16 cellular contexts compared by ENCODE assay signal in the genomic region with DNA sequence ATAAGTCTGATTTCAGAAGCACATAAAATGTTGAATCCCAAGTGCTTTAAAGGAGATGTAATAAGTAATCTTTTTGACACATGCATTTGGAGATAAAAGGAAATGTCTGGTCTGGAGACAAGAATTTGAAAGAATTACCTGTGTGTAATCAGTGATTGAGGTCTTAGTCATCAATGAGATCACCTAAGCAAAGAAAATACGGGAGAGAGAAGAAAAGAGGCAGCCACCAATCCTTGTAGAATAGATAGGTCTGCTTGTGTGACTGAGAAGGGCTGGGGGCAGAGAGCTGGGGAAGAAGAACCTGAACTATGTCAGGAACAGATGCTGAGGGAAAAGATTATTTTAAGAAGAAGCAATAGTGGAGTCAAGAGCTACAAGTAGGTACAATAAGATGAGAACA. TPM values are rescaled to one million over a fixed set of nuclear protein-coding genes. Genes with fewer than 3 reads are reported as not detected.
DNase-seq lines count a peak whose midpoint lies in the region; FAIRE-seq and TF ChIP-seq lines count a peak whose summit lies in the region.
"Had no signal": no experiment of that assay in that cellular context is flagged by ENCODE, and none has a peak within 500 bp of the region (broad histone marks: within the 10 kb centered on the region; RNA-seq: fewer than 3 reads in every experiment).

No MANE protein-coding gene starts in this region.

- H4K20me1 ChIP-seq in H1 (replicated peaks in 1 of 2; ENCODE audit: control insufficient read depth in 1 of 2, insufficient read depth in 2 of 2, low read length in 2 of 2): no peaks in the 10 kb centered on the region

- H3K27me3 ChIP-seq in H1 (replicated peaks in 1 of 4; ENCODE audit: control insufficient read depth in 3 of 4, extremely low read depth in 1 of 4, insufficient read depth in 3 of 4, low read length in 3 of 4) (peaks cover 2 to 9% (median 4%) of the 10 kb centered on the region in 4 experiments; a peak in 6 of 7 replicates), mesendoderm (ENCODE audit: insufficient read depth, low read length, poor library complexity) (no peaks in the 10 kb centered on the region), neuronal stem cell (ENCODE audit: control insufficient read depth in 3 of 3, insufficient read depth in 3 of 3, low read depth in 1 of 3, low read length in 3 of 3) (no peaks in the 10 kb centered on the region)

- TF ChIP-seq RAD21 in H1 (IDR thresholded peaks at IDR 0.05 in 1 of 2, conservative IDR thresholded peaks at IDR 0.05 in 1 of 2; ENCODE audit: low read depth in 2 of 2, low read length in 2 of 2): no peak

- H2BK5ac ChIP-seq in H1 (ENCODE audit: low read depth, low read length) (peak overlapping the region; percentile 66; the same call in 1 of the 2 replicates), mesendoderm (ENCODE audit: low read length) (no peak overlapping the region), neuronal stem cell (ENCODE audit: low read length) (no peak overlapping the region)

- H2AFZ ChIP-seq in H1 (ENCODE audit: low read length) (no peak overlapping the region), neuronal stem cell (ENCODE audit: low read length) (no peak overlapping the region)

- no peak for TF ChIP-seq CTCF in H1 (IDR thresholded peaks at IDR 0.05; ENCODE audit: control extremely low read depth in 1 of 3, insufficient read depth in 1 of 3, low read depth in 1 of 3, low read length in 3 of 3)

- H2BK12ac ChIP-seq in H1 (ENCODE audit: low read depth, low read length): peak overlapping the region; percentile 99
- no peak overlapping the region for H2BK12ac ChIP-seq in neuronal stem cell (ENCODE audit: low read length)

- WGBS in H1 (ENCODE audit: extremely low coverage in 1 of 2, insufficient coverage in 1 of 2, insufficient read length in 1 of 2, insufficient replicate concordance in 2 of 2, low coverage in 1 of 2, low lambda C conversion rate in 2 of 2, missing lambda C conversion rate in 1 of 2), 2 experiments: 80% methylated on average over 1 of the region's 1 CpG; no CpG with 5 or more reads in 1 of the 2 experiments
- WGBS in mesendoderm (ENCODE audit: extremely low coverage, insufficient coverage, low lambda C conversion rate): no CpG with 5 or more reads among the region's 1 CpG
- no CpG with 5 or more reads among the region's 1 CpG for WGBS in neuronal stem cell (ENCODE audit: extremely low coverage in 2 of 2, insufficient read length in 2 of 2, insufficient replicate concordance in 1 of 2), 2 donors

- no peak for TF ChIP-seq POLR2A in H1 (IDR thresholded peaks at IDR 0.05; ENCODE audit: control extremely low read depth in 1 of 2, low read depth in 2 of 2, low read length in 2 of 2)

- DNase-seq in DMS53 (lab: John Stamatoyannopoulos, UW): peak; percentile 76
- DNase-seq in LoVo (ENCODE audit: low spot score): peak; percentile 23
- DNase-seq in H1 (ENCODE audit: low read depth in 1 of 2, low spot score in 2 of 2): no peak
- DNase-seq in mesendoderm: peak; percentile 24
- DNase-seq in OCI-M1 (lab: John Stamatoyannopoulos, UW): no peak
- no peak for DNase-seq in NCI-H2081 treated with DMSO at 0.1 percent for 48 hours (lab: John Stamatoyannopoulos, UW)
- no peak for DNase-seq in neuronal stem cell (ENCODE audit: low spot score)
- DNase-seq: DMS153, KBM-7, NCI-H1436 treated with DMSO at 0.1 percent for 48 hours, NCI-H2029 treated with DMSO at 0.1 percent for 48 hours, NCI-H748 treated with DMSO at 0.1 percent for 48 hours, SHP77 treated with DMSO at 0.1 percent for 48 hours had no signal

- H3K4ac ChIP-seq in H1 (replicated peaks; ENCODE audit: insufficient read length, low read depth, low read length) (peak overlapping the region; percentile 21), mesendoderm (ENCODE audit: low read depth, low read length) (no peak overlapping the region), neuronal stem cell (ENCODE audit: low read length) (no peak overlapping the region)

- FAIRE-seq in H1 (lab: Jason Lieb, UNC): no peak
- FAIRE-seq: GM19239 had no signal

- H3K4me3 ChIP-seq in H1 (ENCODE audit: extremely low read depth in 1 of 4, insufficient read depth in 2 of 4, low read depth in 3 of 4, low read length in 4 of 4): no peak overlapping the region
- H3K4me3 ChIP-seq in mesendoderm (ENCODE audit: low read length): no peak overlapping the region
- H3K4me3 ChIP-seq in neuronal stem cell (ENCODE audit: low read length in 2 of 2): no peak overlapping the region

- H3K14ac ChIP-seq in H1 (ENCODE audit: insufficient read length) (no peak overlapping the region), neuronal stem cell (ENCODE audit: low read length) (no peak overlapping the region)

- H4K8ac ChIP-seq in H1 (ENCODE audit: extremely low read depth, insufficient read depth, low read length): no peak overlapping the region
- H4K8ac ChIP-seq in mesendoderm (ENCODE audit: low read depth, low read length): no peak overlapping the region
- no peak overlapping the region for H4K8ac ChIP-seq in neuronal stem cell (ENCODE audit: low read depth, low read length)

- H3K9ac ChIP-seq in H1 (replicated peaks in 1 of 4; ENCODE audit: extremely low read depth in 1 of 4, low read depth in 3 of 4, low read length in 3 of 4) (no peak overlapping the region), mesendoderm (ENCODE audit: low read length) (no peak overlapping the region), neuronal stem cell (ENCODE audit: low read depth, low read length, poor library complexity) (no peak overlapping the region)

- peak overlapping the region in 1 of 2 experiments; percentile 20; a peak in 1 of 4 replicates for H3K4me2 ChIP-seq in H1 (ENCODE audit: insufficient read depth in 1 of 2, low read depth in 2 of 2, low read length in 2 of 2)
- H3K4me2 ChIP-seq in mesendoderm (ENCODE audit: low read length): no peak overlapping the region
- H3K4me2 ChIP-seq in neuronal stem cell (ENCODE audit: insufficient read depth, low read length, poor library complexity, severe bottlenecking): no peak overlapping the region

- H3K9me3 ChIP-seq in H1 (ENCODE audit: insufficient read depth in 2 of 2, low read depth in 1 of 2, low read length in 1 of 2): no peaks in the 10 kb centered on the region
- no peaks in the 10 kb centered on the region for H3K9me3 ChIP-seq in neuronal stem cell (replicated peaks in 1 of 2; ENCODE audit: control insufficient read depth in 2 of 2, insufficient read depth in 1 of 2, low read depth in 1 of 2, low read length in 2 of 2)

- POLR2A ChIA-PET in H1 (lab: Charles Lee; ENCODE audit: partially characterized antibody): interaction anchor here (1.3 kb wide), 1 partner anchor 13 kb away, joined by 8 read pairs; no protein-coding TSS in a partner anchor

- H2AK5ac ChIP-seq in H1 (ENCODE audit: low read depth, low read length): peak overlapping the region; percentile 89; the same call in 1 of the 2 replicates
- H2AK5ac ChIP-seq in mesendoderm (ENCODE audit: low read length): no peak overlapping the region
- no peak overlapping the region for H2AK5ac ChIP-seq in neuronal stem cell (ENCODE audit: low read depth, low read length)

- H3K27ac ChIP-seq in H1 (ENCODE audit: low read depth, low read length) (no peak overlapping the region), mesendoderm (ENCODE audit: low read depth, low read length) (no peak overlapping the region), neuronal stem cell (replicated peaks; ENCODE audit: low read length) (no peak overlapping the region)
- H3K27ac ChIP-seq: C4-2B had no signal

- H3K79me1 ChIP-seq in H1 (ENCODE audit: low read depth, low read length): no peaks in the 10 kb centered on the region
- no peaks in the 10 kb centered on the region for H3K79me1 ChIP-seq in mesendoderm (ENCODE audit: low read length)
- no peaks in the 10 kb centered on the region for H3K79me1 ChIP-seq in neuronal stem cell (ENCODE audit: low read depth, low read length)

- peak overlapping the region; percentile 51 for H2BK120ac ChIP-seq in H1 (replicated peaks; ENCODE audit: low read depth, low read length)
- H2BK120ac ChIP-seq in mesendoderm (ENCODE audit: low read depth, low read length): no peak overlapping the region
- H2BK120ac ChIP-seq in neuronal stem cell (ENCODE audit: low read depth, low read length): no peak overlapping the region

- 0 out of 2 replicates have a peak overlapping the region, but pooled peaks have one; percentile 25 for H2BK20ac ChIP-seq in H1 (ENCODE audit: low read length)

- TF ChIP-seq EP300 in H1 (IDR thresholded peaks at IDR 0.05; ENCODE audit: borderline replicate concordance in 1 of 2, low read depth in 2 of 2, low read length in 2 of 2): no peak

- peaks cover 0 to 14% (median 7%) of the 10 kb centered on the region in 4 experiments; a peak in 4 of 7 replicates for H3K4me1 ChIP-seq in H1 (replicated peaks in 1 of 4; ENCODE audit: control insufficient read depth in 3 of 4, insufficient read depth in 4 of 4, low read length in 3 of 4)
- no peaks in the 10 kb centered on the region for H3K4me1 ChIP-seq in mesendoderm (ENCODE audit: control insufficient read depth, low read depth, low read length)
- H3K4me1 ChIP-seq in neuronal stem cell (ENCODE audit: control insufficient read depth in 2 of 2, insufficient read depth in 1 of 2, low read depth in 1 of 2, low read length in 2 of 2): no peaks in the 10 kb centered on the region

- H4K91ac ChIP-seq in H1 (replicated peaks; ENCODE audit: insufficient read length, low read length): peak overlapping the region; percentile 85
- H4K91ac ChIP-seq in neuronal stem cell (ENCODE audit: low read depth, low read length, poor library complexity): no peak overlapping the region

- no peaks in the 10 kb centered on the region for H3K79me2 ChIP-seq in H1 (ENCODE audit: control insufficient read depth in 1 of 2, insufficient read depth in 2 of 2, low read length in 2 of 2)
- H3K79me2 ChIP-seq in mesendoderm (ENCODE audit: control insufficient read depth, insufficient read depth, low read length): no peaks in the 10 kb centered on the region

- H4K5ac ChIP-seq in H1 (ENCODE audit: insufficient read length, low read depth, low read length) (no peak overlapping the region), mesendoderm (ENCODE audit: low read length) (no peak overlapping the region)

- H3K23me2 ChIP-seq in H1 (ENCODE audit: low read depth, low read length): no peaks in the 10 kb centered on the region

- H3K56ac ChIP-seq in H1 (replicated peaks; ENCODE audit: insufficient read length, low read depth, low read length): no peak overlapping the region
- H3K56ac ChIP-seq in mesendoderm (ENCODE audit: low read length): no peak overlapping the region

- CTCF ChIA-PET in H1 (lab: Charles Lee; ENCODE audit: partially characterized antibody): interaction anchor here (0.9 to 2.9 kb wide), 6 partner anchors 9 to 168 kb away, joined by 3 to 33 read pairs (median 5); no protein-coding TSS in a partner anchor

- H3K36me3 ChIP-seq in H1 (ENCODE audit: control insufficient read depth in 2 of 4, insufficient read depth in 4 of 4, low read length in 3 of 4) (no peaks in the 10 kb centered on the region), mesendoderm (ENCODE audit: control insufficient read depth, insufficient read depth, low read length) (no peaks in the 10 kb centered on the region), neuronal stem cell (replicated peaks in 1 of 2; ENCODE audit: control insufficient read depth in 2 of 2, insufficient read depth in 2 of 2, low read length in 2 of 2) (no peaks in the 10 kb centered on the region)

- H2BK15ac ChIP-seq in H1 (ENCODE audit: low read length) (no peak overlapping the region), mesendoderm (replicated peaks; ENCODE audit: low read depth) (no peak overlapping the region), neuronal stem cell (ENCODE audit: low read length) (no peak overlapping the region)

- H3K23ac ChIP-seq in H1 (ENCODE audit: insufficient read length): no peak overlapping the region
- no peak overlapping the region for H3K23ac ChIP-seq in mesendoderm (ENCODE audit: low read length)
- no peak overlapping the region for H3K23ac ChIP-seq in neuronal stem cell (ENCODE audit: low read depth, low read length, poor library complexity)

- H3K18ac ChIP-seq in H1 (ENCODE audit: extremely low read depth, low read length): 0 out of 2 replicates have a peak overlapping the region, but pooled peaks have one; percentile 13
- no peak overlapping the region for H3K18ac ChIP-seq in mesendoderm (ENCODE audit: low read length)
- no peak overlapping the region for H3K18ac ChIP-seq in neuronal stem cell (ENCODE audit: low read length)

RNA-seq across cellular contexts. Expression of a gene that starts 49.3 kb away (rescaled TPM):
- 0.13 and 0.47 TPM in 2 replicates for total RNA-seq in H1 (2021; fragmentation: NEBNext Ultra II Directional; extraction: Animal tissue kit (Norgen Biotek cat#: 25700))
- 0.03 and 0.09 TPM in 2 replicates for polyA plus RNA-seq in H1 (2011; rRNA removed)
- polyA plus RNA-seq in H1 (2011; cell fraction: cytosol; rRNA removed): 0.09 TPM
- polyA plus RNA-seq in H1 (2011; cell fraction: nucleus; rRNA removed): 0.23 TPM
- 0.09 to 0.41 TPM (median 0.22 TPM) in 4 replicates for polyA plus RNA-seq in H1 (2012, experiment 1 of 2)
- polyA plus RNA-seq in H1 (2012, experiment 2 of 2): not detected
- 0.45 TPM for polyA plus RNA-seq in H1 (2013, experiment 1 of 2)
- 0.48 TPM for polyA plus RNA-seq in H1 (2013, experiment 2 of 2)
- polyA minus RNA-seq in H1 (2011; rRNA and poly(A)+ RNA removed): 0.41 and 0.57 TPM in 2 replicates
- polyA minus RNA-seq in H1 (2011; cell fraction: cytosol; rRNA and poly(A)+ RNA removed): not detected
- 0.60 TPM for polyA minus RNA-seq in H1 (2011; cell fraction: nucleus; rRNA and poly(A)+ RNA removed)
- polyA plus RNA-seq in mesendoderm (2013, experiment 1 of 2): 0.38 TPM
- 0.52 TPM for polyA plus RNA-seq in mesendoderm (2013, experiment 2 of 2)
- polyA plus RNA-seq in neuronal stem cell (2013, experiment 1 of 2): not detected
- polyA plus RNA-seq in neuronal stem cell (2013, experiment 2 of 2): not detected
- total RNA-seq: NCI-H460 had no signal

Comparison
In these comparisons a context has a peak if more than half of its experiments do, and no peak if none do; other contexts are left out.
1. DNase-seq: peak in DMS53 (single experiment), LoVo (single experiment) and mesendoderm (single experiment); none in H1 (0 of 2), OCI-M1 (single experiment), NCI-H2081 treated with DMSO at 0.1 percent for 48 hours (single experiment) and neuronal stem cell (single experiment).